In genomic region chr4:91243132-91243531, GRCh38 we compare ENCODE assay signal across 14 cellular contexts.
DNase-seq lines count a peak whose midpoint lies in the region; ATAC-seq, FAIRE-seq and TF ChIP-seq lines count a peak whose summit lies in the region.
"Had no signal": no experiment of that assay in that cellular context is flagged by ENCODE, and none has a peak within 500 bp of the region (broad histone marks: within the 10 kb centered on the region; RNA-seq: fewer than 3 reads in every experiment).

No MANE protein-coding gene starts in this region.

- TF ChIP-seq POLR2A in H1 (IDR thresholded peaks at IDR 0.05; ENCODE audit: control extremely low read depth in 1 of 2, low read depth in 2 of 2, low read length in 2 of 2) = no peak

- H3K36me3 Mint-ChIP-seq in Calu3 (ENCODE audit: insufficient read depth, unreplicated experiment) = no peaks in the 10 kb centered on the region
- H3K36me3 Mint-ChIP-seq in stimulated activated naive B cell treated with anti-CD40 and anti-IgM and Interleukin-4, amounts not matched to agents 10 μg/mL and 1 μg/mL and 100 μg/mL, for 72 hours = no peaks in the 10 kb centered on the region
- H3K36me3 Mint-ChIP-seq: activated naive CD8-positive, alpha-beta T cell treated with anti-CD3 and anti-CD28 coated beads for 36 hours had no signal

- H3K14ac ChIP-seq in H1 (ENCODE audit: insufficient read length) = no peak overlapping the region

- no peak overlapping the region for H2BK120ac ChIP-seq in H1 (replicated peaks; ENCODE audit: low read depth, low read length)

- TF ChIP-seq CTCF in Calu3 (IDR thresholded peaks at IDR 0.05; ENCODE audit: unreplicated experiment) (no peak), H1 (IDR thresholded peaks at IDR 0.05; ENCODE audit: control extremely low read depth in 1 of 3, insufficient read depth in 1 of 3, low read depth in 1 of 3, low read length in 3 of 3) (no peak), lung (IDR thresholded peaks at IDR 0.05; ENCODE audit: control extremely low read depth, extremely low read depth) (no peak)

- 89% methylated on average over 2 of the region's 2 CpGs; no CpG with 5 or more reads in 1 of the 2 experiments for WGBS in H1 (ENCODE audit: extremely low coverage in 1 of 2, insufficient coverage in 1 of 2, insufficient read length in 1 of 2, insufficient replicate concordance in 2 of 2, low coverage in 1 of 2, low lambda C conversion rate in 2 of 2, missing lambda C conversion rate in 1 of 2), 2 experiments
- WGBS in lung, 2 donors = 62 to 81% methylated on average over 2 of the region's 2 CpGs

- H3K79me2 ChIP-seq in H1 (ENCODE audit: control insufficient read depth in 1 of 2, insufficient read depth in 2 of 2, low read length in 2 of 2) = no peaks in the 10 kb centered on the region

- no peak overlapping the region for H3K27ac ChIP-seq in H1 (ENCODE audit: low read depth, low read length)
- no peak overlapping the region for H3K27ac ChIP-seq in lung (ENCODE audit: low read depth in 1 of 2, low read length in 1 of 2)
- H3K27ac ChIP-seq: thoracic aorta had no signal

- H3K56ac ChIP-seq in H1 (replicated peaks; ENCODE audit: insufficient read length, low read depth, low read length) = no peak overlapping the region

- no peaks in the 10 kb centered on the region for H3K27me3 Mint-ChIP-seq in Calu3 (ENCODE audit: unreplicated experiment)
- no peaks in the 10 kb centered on the region for H3K27me3 Mint-ChIP-seq in stimulated activated naive B cell treated with anti-CD40 and anti-IgM and Interleukin-4, amounts not matched to agents 10 μg/mL and 1 μg/mL and 100 μg/mL, for 72 hours
- H3K27me3 Mint-ChIP-seq: activated naive CD8-positive, alpha-beta T cell treated with anti-CD3 and anti-CD28 coated beads for 36 hours had no signal

- no TSS peak for BruUV-seq in Calu3 (replicated peaks; lab: Mats Ljungman, UMichigan)

- H3K4ac ChIP-seq in H1 (replicated peaks; ENCODE audit: insufficient read length, low read depth, low read length) = no peak overlapping the region

- H3K27ac Mint-ChIP-seq in Calu3 (ENCODE audit: unreplicated experiment) = no peak overlapping the region
- no peak overlapping the region for H3K27ac Mint-ChIP-seq in stimulated activated naive B cell treated with anti-CD40 and anti-IgM and Interleukin-4, amounts not matched to agents 10 μg/mL and 1 μg/mL and 100 μg/mL, for 72 hours
- H3K27ac Mint-ChIP-seq: activated naive CD8-positive, alpha-beta T cell treated with anti-CD3 and anti-CD28 coated beads for 36 hours had no signal

- H3K23me2 ChIP-seq in H1 (ENCODE audit: low read depth, low read length) = no peaks in the 10 kb centered on the region

- no peak for TF ChIP-seq RAD21 in H1 (IDR thresholded peaks at IDR 0.05 in 1 of 2, conservative IDR thresholded peaks at IDR 0.05 in 1 of 2; ENCODE audit: low read depth in 2 of 2, low read length in 2 of 2)

- no peak overlapping the region for H3K4me2 ChIP-seq in H1 (ENCODE audit: insufficient read depth in 1 of 2, low read depth in 2 of 2, low read length in 2 of 2)

- peak; percentile 72 for ATAC-seq in lung (ENCODE audit: insufficient read depth, low FRiP score)
- no peak for ATAC-seq in stimulated activated naive B cell treated with anti-CD40 and anti-IgM and Interleukin-4, amounts not matched to agents 10 μg/mL and 1 μg/mL and 100 μg/mL, for 72 hours (replicated peaks)
- ATAC-seq: esophagus mucosa had no signal

- CTCF ChIA-PET in Calu3 (lab: Charles Lee) = no interaction called here
- CTCF ChIA-PET in H1 (lab: Charles Lee; ENCODE audit: partially characterized antibody) = interaction anchor here (0.6 kb wide), 1 partner anchor 591 kb away, joined by 4 read pairs; no protein-coding TSS in a partner anchor

- DNase-seq in Calu3 (peak; percentile 6), NCI-H2029 (lab: John Stamatoyannopoulos, UW) (peak; percentile 39), H1 (ENCODE audit: low read depth in 1 of 2, low spot score in 2 of 2) (no peak), lung (ENCODE audit: low spot score) (peak; percentile 61), SW 1271 (lab: John Stamatoyannopoulos, UW) (no peak), HT-29 (ENCODE audit: low spot score) (no peak), SK-N-DZ (ENCODE audit: low spot score) (no peak)
- DNase-seq in stimulated activated naive B cell treated with anti-CD40 and anti-IgM and Interleukin-4, amounts not matched to agents 10 μg/mL and 1 μg/mL and 100 μg/mL, for 72 hours = no peak
- DNase-seq: activated CD8-positive, alpha-beta memory T cell treated with anti-CD3 and anti-CD28 coated beads, Interleukin-2, amount 50 U/mL, for 48 hours; activated naive CD8-positive, alpha-beta T cell treated with anti-CD3 and anti-CD28 coated beads for 36 hours; IMR-90; NCI-H146 had no signal

- no peak overlapping the region for H4K8ac ChIP-seq in H1 (ENCODE audit: extremely low read depth, insufficient read depth, low read length)

- POLR2A ChIA-PET in H1 (lab: Charles Lee; ENCODE audit: partially characterized antibody) = no interaction called here

- TF ChIP-seq EP300 in H1 (IDR thresholded peaks at IDR 0.05; ENCODE audit: borderline replicate concordance in 1 of 2, low read depth in 2 of 2, low read length in 2 of 2) = no peak

- H3K36me3 ChIP-seq in H1 (ENCODE audit: control insufficient read depth in 2 of 4, insufficient read depth in 4 of 4, low read length in 3 of 4) (no peaks in the 10 kb centered on the region), lung (ENCODE audit: control insufficient read depth in 2 of 2, insufficient read depth in 2 of 2, low read length in 2 of 2) (no peaks in the 10 kb centered on the region)
- H3K36me3 ChIP-seq: thoracic aorta had no signal

- H4K91ac ChIP-seq in H1 (replicated peaks; ENCODE audit: insufficient read length, low read length) = peak overlapping the region; percentile 42

- no peak overlapping the region for H2AK5ac ChIP-seq in H1 (ENCODE audit: low read depth, low read length)

- H3K27me3 ChIP-seq in H1 (replicated peaks in 1 of 4; ENCODE audit: control insufficient read depth in 3 of 4, extremely low read depth in 1 of 4, insufficient read depth in 3 of 4, low read length in 3 of 4) (peaks cover 0 to 1% (median 0%) of the 10 kb centered on the region in 4 experiments; a peak in 1 of 7 replicates), lung (ENCODE audit: control insufficient read depth, insufficient read depth) (no peaks in the 10 kb centered on the region)

- H2BK5ac ChIP-seq in H1 (ENCODE audit: low read depth, low read length) = no peak overlapping the region

- H3K4me3 ChIP-seq in H1 (ENCODE audit: extremely low read depth in 1 of 4, insufficient read depth in 2 of 4, low read depth in 3 of 4, low read length in 4 of 4) (no peak overlapping the region), lung (no peak overlapping the region)
- H3K4me3 ChIP-seq: thoracic aorta had no signal

- no peaks in the 10 kb centered on the region for H3K4me1 Mint-ChIP-seq in Calu3 (ENCODE audit: low read depth, unreplicated experiment)
- no peaks in the 10 kb centered on the region for H3K4me1 Mint-ChIP-seq in stimulated activated naive B cell treated with anti-CD40 and anti-IgM and Interleukin-4, amounts not matched to agents 10 μg/mL and 1 μg/mL and 100 μg/mL, for 72 hours
- H3K4me1 Mint-ChIP-seq: activated naive CD8-positive, alpha-beta T cell treated with anti-CD3 and anti-CD28 coated beads for 36 hours had no signal

- no peak for FAIRE-seq in H1 (lab: Jason Lieb, UNC)

- no peaks in the 10 kb centered on the region for H3K9me3 Mint-ChIP-seq in Calu3 (ENCODE audit: low read depth, unreplicated experiment)
- H3K9me3 Mint-ChIP-seq in stimulated activated naive B cell treated with anti-CD40 and anti-IgM and Interleukin-4, amounts not matched to agents 10 μg/mL and 1 μg/mL and 100 μg/mL, for 72 hours = peaks cover 7 to 9% of the 10 kb centered on the region in 2 donors

- no peak overlapping the region for H2BK20ac ChIP-seq in H1 (ENCODE audit: low read length)

- intact Hi-C loops in Calu3 (cut with micrococcal nuclease; ENCODE audit: unreplicated experiment) = no loop called here

- no peak overlapping the region for H2BK12ac ChIP-seq in H1 (ENCODE audit: low read depth, low read length)

- H2AFZ ChIP-seq in H1 (ENCODE audit: low read length) = no peak overlapping the region

- H3K9ac ChIP-seq in H1 (replicated peaks in 1 of 4; ENCODE audit: extremely low read depth in 1 of 4, low read depth in 3 of 4, low read length in 3 of 4) = no peak overlapping the region

- no peaks in the 10 kb centered on the region for H3K4me1 ChIP-seq in H1 (replicated peaks in 1 of 4; ENCODE audit: control insufficient read depth in 3 of 4, insufficient read depth in 4 of 4, low read length in 3 of 4)
- H3K4me1 ChIP-seq in lung (ENCODE audit: control insufficient read depth in 2 of 2, insufficient read depth in 2 of 2, low read length in 2 of 2) = no peaks in the 10 kb centered on the region

- no peak overlapping the region for H4K5ac ChIP-seq in H1 (ENCODE audit: insufficient read length, low read depth, low read length)

- no peak overlapping the region for H3K18ac ChIP-seq in H1 (ENCODE audit: extremely low read depth, low read length)

- no peaks in the 10 kb centered on the region for H4K20me1 ChIP-seq in H1 (replicated peaks in 1 of 2; ENCODE audit: control insufficient read depth in 1 of 2, insufficient read depth in 2 of 2, low read length in 2 of 2)

- H3K9me3 ChIP-seq in H1 (ENCODE audit: insufficient read depth in 2 of 2, low read depth in 1 of 2, low read length in 1 of 2) (no peaks in the 10 kb centered on the region), lung (ENCODE audit: control insufficient read depth in 2 of 2, insufficient read depth in 1 of 2, low read length in 1 of 2) (no peaks in the 10 kb centered on the region)

- H3K4me3 Mint-ChIP-seq in Calu3 (ENCODE audit: low read depth, unreplicated experiment) = no peak overlapping the region
- no peak overlapping the region for H3K4me3 Mint-ChIP-seq in stimulated activated naive B cell treated with anti-CD40 and anti-IgM and Interleukin-4, amounts not matched to agents 10 μg/mL and 1 μg/mL and 100 μg/mL, for 72 hours
- H3K4me3 Mint-ChIP-seq: activated naive CD8-positive, alpha-beta T cell treated with anti-CD3 and anti-CD28 coated beads for 36 hours had no signal

- H3K23ac ChIP-seq in H1 (ENCODE audit: insufficient read length) = no peak overlapping the region

- H3K79me1 ChIP-seq in H1 (ENCODE audit: low read depth, low read length) = no peaks in the 10 kb centered on the region

- no peak overlapping the region for H2BK15ac ChIP-seq in H1 (ENCODE audit: low read length)

TF ChIP-seq in H1, 55 proteins besides CTCF, POLR2A, EP300 and RAD21:
- no peak for TF ChIP-seq MAFK (IDR thresholded peaks at IDR 0.05; ENCODE audit: low read depth, low read length)
- no peak for TF ChIP-seq USF2 (IDR thresholded peaks at IDR 0.05; ENCODE audit: low read length)

Comparison
In these comparisons a context has a peak if more than half of its experiments do, and no peak if none do; other contexts are left out.
1. DNase-seq: peak in Calu3 (single experiment), NCI-H2029 (single experiment) and lung (single experiment); none in H1 (0 of 2), SW 1271 (0 of 2), HT-29 (single experiment), SK-N-DZ (single experiment) and stimulated activated naive B cell treated with anti-CD40 and anti-IgM and Interleukin-4, amounts not matched to agents 10 μg/mL and 1 μg/mL and 100 μg/mL, for 72 hours (single experiment).